Comparison of ENCODE assay signal across 29 cellular contexts in the genomic region with DNA sequence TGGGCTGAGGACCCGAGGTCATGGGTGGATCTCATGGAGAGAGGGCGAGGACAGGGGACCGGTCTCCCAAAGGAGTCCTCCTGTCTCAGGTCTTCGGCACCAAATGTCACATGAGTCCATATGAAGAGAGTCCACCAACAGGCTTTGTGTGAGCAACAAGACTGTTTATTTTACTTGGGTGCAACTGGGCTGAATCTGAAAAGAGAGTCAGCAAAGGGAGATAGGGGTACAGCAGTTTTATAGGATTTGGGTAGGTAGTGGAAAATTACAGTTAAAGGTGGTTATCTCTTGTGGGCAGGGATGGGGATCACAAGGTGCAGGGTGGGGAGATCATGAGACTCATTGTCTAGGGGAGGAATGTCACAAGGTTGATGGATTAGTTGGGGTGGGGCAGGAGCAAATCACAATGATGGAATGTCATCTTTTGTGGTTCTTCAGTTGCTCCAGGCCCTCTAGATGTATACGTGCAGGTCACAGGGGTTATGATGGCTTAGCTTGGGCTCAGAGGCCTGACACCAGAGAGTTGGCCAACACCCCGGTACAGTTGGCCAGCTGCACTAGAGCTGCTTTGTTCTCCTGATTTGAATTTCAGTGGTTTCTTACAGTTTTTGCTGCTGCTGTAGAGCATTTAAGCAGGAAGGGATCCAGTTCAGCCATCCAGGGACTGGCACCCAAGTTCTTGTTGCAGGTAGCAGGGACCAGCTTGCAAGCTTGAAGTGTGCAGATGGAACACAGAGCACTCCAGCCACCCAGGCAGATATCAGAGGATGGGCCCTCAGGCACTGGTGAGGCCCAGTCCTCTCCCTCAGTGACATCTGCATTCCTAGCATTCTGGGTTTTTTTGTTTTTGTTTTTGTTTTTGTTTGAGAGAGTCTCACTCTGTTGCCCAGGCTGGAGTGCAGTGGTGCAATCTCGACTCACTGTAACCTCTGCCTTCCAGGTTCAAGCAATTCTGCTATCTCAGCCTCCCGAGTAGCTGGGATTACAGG. TPM values are rescaled to one million over a fixed set of nuclear protein-coding genes. Genes with fewer than 3 reads are reported as not detected.
DNase-seq lines count a peak whose midpoint lies in the region; ATAC-seq lines count a peak whose summit lies in the region.
"Had no signal": no experiment of that assay in that cellular context is flagged by ENCODE, and none has a peak within 500 bp of the region (broad histone marks: within the 10 kb centered on the region; RNA-seq: fewer than 3 reads in every experiment).

No MANE protein-coding gene starts in this region.

- no peak overlapping the region for H2BK12ac ChIP-seq in neuronal stem cell (ENCODE audit: low read length)

- peak; percentile 68 for DNase-seq in ELF-1 (ENCODE audit: low read depth, low spot score)
- DNase-seq in OCI-M1 (lab: John Stamatoyannopoulos, UW): peak; percentile 25
- no peak for DNase-seq in neuronal stem cell (ENCODE audit: low spot score)
- DNase-seq in posterior vena cava (ENCODE audit: low spot score): no peak
- DNase-seq in T-helper 1 cell: no peak
- no peak for DNase-seq in activated CD4-positive, alpha-beta T cell treated with anti-CD3 and anti-CD28 coated beads for 48 hours
- DNase-seq: activated naive CD8-positive, alpha-beta T cell treated with anti-CD3 and anti-CD28 coated beads for 36 hours; activated T-cell treated with anti-CD3 and anti-CD28 coated beads for 4 hours; EL; glutamatergic neuron; GOT3; NCI-H1092; NCI-H187; NCI-H526 treated with DMSO at 0.1 percent for 48 hours; retina; stimulated activated CD4-positive, alpha-beta T cell treated with anti-CD3 and anti-CD28 coated beads, Interleukin-12 subunit alpha, Interleukin-12 subunit beta, amount 100 ng/mL, for 4 hours; stimulated activated CD4-positive, alpha-beta T cell treated with anti-CD3 and anti-CD28 coated beads, Interleukin-4, amount 100 ng/mL, for 1 hour; upper lobe of right lung had no signal

- H3K79me1 ChIP-seq in neuronal stem cell (ENCODE audit: low read depth, low read length): no peaks in the 10 kb centered on the region

- intact Hi-C loops in posterior vena cava (cut with DNase I): no loop called here

- peak overlapping the region; percentile 7 for H2BK15ac ChIP-seq in neuronal stem cell (ENCODE audit: low read length)

- no peaks in the 10 kb centered on the region for H3K9me3 ChIP-seq in esophagus (ENCODE audit: control insufficient read depth in 2 of 2, insufficient read depth in 1 of 2, low read depth in 1 of 2, low read length in 1 of 2)
- peaks cover 0 to 4% of the 10 kb centered on the region in 2 donors for H3K9me3 ChIP-seq in neuronal stem cell (replicated peaks in 1 of 2; ENCODE audit: control insufficient read depth in 2 of 2, insufficient read depth in 1 of 2, low read depth in 1 of 2, low read length in 2 of 2)
- H3K9me3 ChIP-seq: upper lobe of right lung had no signal

- WGBS in esophagus, 2 donors: 71 to 77% methylated on average over 8 of the region's 8 CpGs
- WGBS in neuronal stem cell (ENCODE audit: extremely low coverage in 2 of 2, insufficient read length in 2 of 2, insufficient replicate concordance in 1 of 2), 2 donors: no CpG with 5 or more reads among the region's 8 CpGs

- H3K36me3 ChIP-seq in esophagus (ENCODE audit: control insufficient read depth in 2 of 2, insufficient read depth in 2 of 2, low read length in 1 of 2) (peaks cover 0 to 3% of the 10 kb centered on the region in 2 donors), neuronal stem cell (replicated peaks in 1 of 2; ENCODE audit: control insufficient read depth in 2 of 2, insufficient read depth in 2 of 2, low read length in 2 of 2) (no peaks in the 10 kb centered on the region)
- H3K36me3 ChIP-seq: upper lobe of right lung had no signal

- no peak overlapping the region for H3K4me3 ChIP-seq in esophagus (ENCODE audit: low read depth in 1 of 2, low read length in 2 of 2)
- peak overlapping the region in 1 of 2 donors; percentile 50 for H3K4me3 ChIP-seq in neuronal stem cell (ENCODE audit: low read length in 2 of 2)
- H3K4me3 ChIP-seq: upper lobe of right lung had no signal

- H3K18ac ChIP-seq in neuronal stem cell (ENCODE audit: low read length): no peak overlapping the region

- no peak overlapping the region for H4K91ac ChIP-seq in neuronal stem cell (ENCODE audit: low read depth, low read length, poor library complexity)

- H3K4me1 ChIP-seq in esophagus (ENCODE audit: control insufficient read depth in 2 of 2, insufficient read depth in 2 of 2, low read length in 1 of 2): peaks cover 5 to 24% of the 10 kb centered on the region in 2 donors
- no peaks in the 10 kb centered on the region for H3K4me1 ChIP-seq in neuronal stem cell (ENCODE audit: control insufficient read depth in 2 of 2, insufficient read depth in 1 of 2, low read depth in 1 of 2, low read length in 2 of 2)
- H3K4me1 ChIP-seq: upper lobe of right lung had no signal

- no peak overlapping the region for H3K9ac ChIP-seq in neuronal stem cell (ENCODE audit: low read depth, low read length, poor library complexity)

- no peak overlapping the region for H3K4me2 ChIP-seq in neuronal stem cell (ENCODE audit: insufficient read depth, low read length, poor library complexity, severe bottlenecking)

- H2AFZ ChIP-seq in neuronal stem cell (ENCODE audit: low read length): no peak overlapping the region

- no peak overlapping the region for H3K14ac ChIP-seq in neuronal stem cell (ENCODE audit: low read length)

- H3K4ac ChIP-seq in neuronal stem cell (ENCODE audit: low read length): no peak overlapping the region

- H3K27me3 ChIP-seq in esophagus (ENCODE audit: control insufficient read depth in 1 of 2, insufficient read depth in 2 of 2, low read length in 2 of 2): no peaks in the 10 kb centered on the region
- peaks cover 0 to 15% (median 0%) of the 10 kb centered on the region in 3 experiments for H3K27me3 ChIP-seq in neuronal stem cell (ENCODE audit: control insufficient read depth in 3 of 3, insufficient read depth in 3 of 3, low read depth in 1 of 3, low read length in 3 of 3)
- H3K27me3 ChIP-seq: upper lobe of right lung had no signal

- H3K27ac ChIP-seq in esophagus (ENCODE audit: low read depth in 2 of 2, low read length in 1 of 2): peak overlapping the region; percentile 65 to 66
- no peak overlapping the region for H3K27ac ChIP-seq in neuronal stem cell (replicated peaks; ENCODE audit: low read length)
- H3K27ac ChIP-seq: HL-60, upper lobe of right lung had no signal

- peak overlapping the region; percentile 19 for H2BK120ac ChIP-seq in neuronal stem cell (ENCODE audit: low read depth, low read length)

- ATAC-seq in GM18519 (IDR thresholded peaks at IDR 0.05; ENCODE audit: low FRiP score, unreplicated experiment): no peak
- ATAC-seq: SK-N-SH treated with all-trans-retinoic acid at 6 μM for 48 hours, upper lobe of right lung had no signal

- H2BK5ac ChIP-seq in neuronal stem cell (ENCODE audit: low read length): no peak overlapping the region

- no peak overlapping the region for H4K8ac ChIP-seq in neuronal stem cell (ENCODE audit: low read depth, low read length)

- no peak overlapping the region for H3K23ac ChIP-seq in neuronal stem cell (ENCODE audit: low read depth, low read length, poor library complexity)

- H2AK5ac ChIP-seq in neuronal stem cell (ENCODE audit: low read depth, low read length): no peak overlapping the region

RNA-seq across cellular contexts. Expression of gene IGFL1, which starts 26.4 kb away (rescaled TPM):
- 10 to 100 TPM; 58.7 to 66.5 TPM for polyA plus RNA-seq in esophagus
- not detected for polyA plus RNA-seq in neuronal stem cell (2013, experiment 1 of 2)
- polyA plus RNA-seq in neuronal stem cell (2013, experiment 2 of 2): not detected
- total RNA-seq in posterior vena cava: not detected
- total RNA-seq: activated naive CD8-positive, alpha-beta T cell treated with anti-CD3 and anti-CD28 coated beads for 36 hours; aorta; LHCN-M2; liver; mononuclear cell; osteocyte; T-helper 2 cell treated with Interferon-gamma antibody and Interleukin-4, amounts not matched to agents 100 ng/mL and 5 ng/mL, for 36 hours; upper lobe of right lung had no signal
- polyA plus RNA-seq: aorta, CD14-positive monocyte, liver had no signal

RNA-seq across cellular contexts. Expression of gene IGFL2, which starts 55.1 kb away (rescaled TPM):
- 1 to 10 TPM in 1 of 2 donors, under 1 TPM in 1; 0.12 to 5.4 TPM for polyA plus RNA-seq in esophagus
- not detected for polyA plus RNA-seq in neuronal stem cell (2013, experiment 1 of 2)
- polyA plus RNA-seq in neuronal stem cell (2013, experiment 2 of 2): not detected
- under 1 TPM in 1 of 2 donors, not detected in 1; 0.38 TPM for total RNA-seq in posterior vena cava
- total RNA-seq: activated naive CD8-positive, alpha-beta T cell treated with anti-CD3 and anti-CD28 coated beads for 36 hours; LHCN-M2; mononuclear cell; osteocyte; upper lobe of right lung had no signal
- polyA plus RNA-seq: aorta, CD14-positive monocyte, liver had no signal

Comparison
In these comparisons a context has a peak if more than half of its experiments do, and no peak if none do; other contexts are left out.
1. DNase-seq: peak in ELF-1 (single experiment) and OCI-M1 (single experiment); none in neuronal stem cell (single experiment), posterior vena cava (single experiment), T-helper 1 cell (0 of 5) and activated CD4-positive, alpha-beta T cell treated with anti-CD3 and anti-CD28 coated beads for 48 hours (single experiment).